ENCODE assay signal across 8 cellular contexts in the genomic region with DNA sequence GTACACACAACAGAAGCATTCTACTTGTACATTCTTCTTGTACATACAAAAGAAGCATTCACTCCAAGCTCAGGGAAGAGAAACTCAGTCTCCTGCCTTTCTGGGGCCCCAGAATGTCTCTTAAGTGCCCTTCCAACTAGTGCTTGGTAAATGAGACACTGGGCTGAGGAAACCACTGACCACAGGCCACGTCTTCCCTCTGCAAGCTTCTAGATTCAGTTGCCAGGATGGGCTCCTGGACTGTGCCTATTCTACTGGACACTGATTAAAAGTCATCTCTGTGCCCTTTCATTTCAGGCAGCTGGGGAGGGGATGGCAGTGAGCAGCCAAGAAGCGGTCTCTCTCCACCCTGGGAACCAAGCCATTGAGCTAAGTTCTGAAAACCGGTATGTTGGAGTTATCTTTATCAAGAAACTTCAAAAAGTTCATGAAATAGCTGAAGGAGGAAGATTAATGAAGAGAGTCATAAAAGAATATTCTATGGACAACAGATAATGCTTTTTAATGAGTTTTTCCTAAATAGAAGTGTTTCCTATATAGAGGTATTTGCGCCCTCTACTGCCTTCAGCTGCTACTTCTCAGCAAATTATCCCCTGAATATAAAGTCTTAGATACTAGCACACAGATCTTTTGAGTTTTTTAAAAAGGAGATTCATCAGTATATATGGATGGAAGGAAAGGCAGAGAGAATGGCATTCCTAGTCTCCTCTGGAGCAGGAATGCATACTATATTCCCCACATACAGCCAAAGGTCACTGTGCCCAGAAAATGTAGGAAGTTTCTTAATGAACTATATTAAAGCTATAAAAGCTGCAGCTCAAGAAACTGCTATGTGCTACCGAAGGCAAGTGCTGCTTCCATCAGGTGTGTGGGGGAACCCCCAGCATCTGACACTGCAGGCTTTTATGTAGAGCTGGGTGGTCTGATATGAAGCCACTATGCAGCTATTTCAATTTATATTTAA. TPM values are rescaled to one million over a fixed set of nuclear protein-coding genes. Genes with fewer than 3 reads are reported as not detected.
DNase-seq lines count a peak whose midpoint lies in the region; ATAC-seq and TF ChIP-seq lines count a peak whose summit lies in the region.

No MANE protein-coding gene starts in this region.

- H3K4me1 ChIP-seq in heart right ventricle (peaks cover 10 to 43% (median 26%) of the 10 kb centered on the region in 9 donors), right atrium auricular region (peaks cover 0 to 32% of the 10 kb centered on the region in 2 donors), PC-3 (ENCODE audit: insufficient read depth, low read length) (peaks cover 34% of the 10 kb centered on the region), esophagus squamous epithelium (peaks cover 0 to 38% (median 27%) of the 10 kb centered on the region in 3 donors)

- no peak for TF ChIP-seq POLR2A in esophagus squamous epithelium (IDR thresholded peaks at IDR 0.05)

- POLR2A ChIA-PET in PC-3 (lab: Charles Lee; ENCODE audit: unreplicated experiment), result no interaction called here

- no peak overlapping the region for H3K9ac ChIP-seq in PC-3 (ENCODE audit: low read length)

- H4K20me1 ChIP-seq in PC-3 (ENCODE audit: low read length), result no peaks in the 10 kb centered on the region

- no peaks in the 10 kb centered on the region for H3F3A ChIP-seq in PC-3 (ENCODE audit: low read length, unreplicated experiment)

- intact Hi-C loops in heart right ventricle (cut with DNase I) (loop anchor here in 1 of 10 donors (5.0 kb wide), 1 partner anchor 112 kb away; no protein-coding TSS in a partner anchor), PC-3 (cut with micrococcal nuclease) (loop anchor here (1.0 to 5.0 kb wide), 2 partner anchors 20 to 42 kb away; partner anchors contain the start of gene IFIT3), esophagus squamous epithelium (cut with DNase I) (no loop called here)

- H3K27ac ChIP-seq in heart right ventricle (peak overlapping the region in 4 of 10 donors; percentile 29 to 57 (median 42)), right atrium auricular region (no peak overlapping the region), PC-3 (ENCODE audit: low read length) (peak overlapping the region; percentile 13; the same call in 1 of the 2 replicates), esophagus squamous epithelium (peak overlapping the region in 2 of 4 donors; percentile 3 to 16)

- no peaks in the 10 kb centered on the region for H3K9me2 ChIP-seq in PC-3 (replicated peaks; ENCODE audit: low read length)

- no peaks in the 10 kb centered on the region for H3K79me2 ChIP-seq in PC-3 (ENCODE audit: low read length)

- H2AFZ ChIP-seq in PC-3 (ENCODE audit: low read length), result peak overlapping the region; percentile 21; the same call in 1 of the 2 replicates

- TF ChIP-seq CTCF in heart right ventricle (IDR thresholded peaks at IDR 0.05) (peak in 8 of 9 donors; percentile 36 to 68 (median 60)), right atrium auricular region (IDR thresholded peaks at IDR 0.05) (peak in 1 of 2 donors; percentile 62), PC-3 (conservative IDR thresholded peaks at IDR 0.05; ENCODE audit: low read depth, low read length) (peak; percentile 80), esophagus squamous epithelium (IDR thresholded peaks at IDR 0.05) (peak in 5 of 6 experiments; percentile 28 to 71 (median 48)), retinal pigment epithelial cell (conservative IDR thresholded peaks at IDR 0.05; ENCODE audit: low read depth, low read length) (peak; percentile 65)

- ATAC-seq in heart right ventricle (peak in 4 of 8 donors; percentile 11 to 36 (median 28)), PC-3 (peak; percentile 39), HG02610 (IDR thresholded peaks at IDR 0.05; ENCODE audit: unreplicated experiment) (no peak)

- CTCF ChIA-PET in PC-3 (lab: Charles Lee), result interaction anchor here (0.5 to 1.0 kb wide), 4 partner anchors 20 to 184 kb away, joined by 3 to 5 read pairs (median 4); partner anchors contain the start of gene LIPA

- BruUV-seq in PC-3 (replicated peaks; lab: Mats Ljungman, UMichigan), result no TSS peak

- no peaks in the 10 kb centered on the region for H3K36me3 ChIP-seq in heart right ventricle
- no peaks in the 10 kb centered on the region for H3K36me3 ChIP-seq in right atrium auricular region
- H3K36me3 ChIP-seq in PC-3 (ENCODE audit: low read depth, low read length), result no peaks in the 10 kb centered on the region
- H3K36me3 ChIP-seq in esophagus squamous epithelium, result no peaks in the 10 kb centered on the region

- H3K9me3 ChIP-seq in heart right ventricle (no peaks in the 10 kb centered on the region), right atrium auricular region (no peaks in the 10 kb centered on the region), PC-3 (ENCODE audit: low read length) (no peaks in the 10 kb centered on the region), esophagus squamous epithelium (no peaks in the 10 kb centered on the region)

- H3K27me3 ChIP-seq in heart right ventricle (no peaks in the 10 kb centered on the region), right atrium auricular region (no peaks in the 10 kb centered on the region), PC-3 (ENCODE audit: low read length) (no peaks in the 10 kb centered on the region), esophagus squamous epithelium (no peaks in the 10 kb centered on the region)

- H3K4me3 ChIP-seq in heart right ventricle, result no peak overlapping the region
- H3K4me3 ChIP-seq in right atrium auricular region, result no peak overlapping the region
- H3K4me3 ChIP-seq in PC-3 (ENCODE audit: low read length), result no peak overlapping the region
- no peak overlapping the region for H3K4me3 ChIP-seq in esophagus squamous epithelium
- H3K4me3 ChIP-seq in retinal pigment epithelial cell (ENCODE audit: low read length), result no peak overlapping the region

- DNase-seq in heart right ventricle (no peak), right atrium auricular region (ENCODE audit: low spot score) (no peak), PC-3 (peak; percentile 59), esophagus squamous epithelium (lab: John Stamatoyannopoulos, UW) (no peak), retinal pigment epithelial cell (ENCODE audit: low read depth) (no peak), cerebellum (ENCODE audit: low spot score) (no peak), NCI-H1417 treated with DMSO at 0.1 percent for 48 hours (lab: John Stamatoyannopoulos, UW) (no peak)

- H3K4me2 ChIP-seq in PC-3 (ENCODE audit: low read length), result no peak overlapping the region

- WGBS in heart right ventricle, 2 donors, result 59 to 61% methylated on average over 5 of the region's 5 CpGs
- WGBS in esophagus squamous epithelium, 2 donors, result 61 to 66% methylated on average over 5 of the region's 5 CpGs

RNA-seq across cellular contexts. Expression of gene IFIT1B, which starts 8.4 kb away (rescaled TPM):
- total RNA-seq in heart right ventricle (under 1 TPM in 1 of 10 donors, not detected in 9; 0.21 TPM), right atrium auricular region (under 1 TPM in 1 of 2 donors, not detected in 1; 0.24 TPM), PC-3 (2014; rRNA removed) (not detected in 2 replicates), esophagus squamous epithelium (not detected), cerebellum (0.82 TPM)
- polyA plus RNA-seq in heart right ventricle, result not detected

RNA-seq across cellular contexts. Expression of gene IFIT1, which starts 23.0 kb away (rescaled TPM):
- total RNA-seq in heart right ventricle (10 to 100 TPM; 18.8 to 50.1 (median 30.1) TPM), right atrium auricular region (10 to 100 TPM in 1 of 2 donors, 1 to 10 TPM in 1; 6.7 to 10.6 TPM), PC-3 (2014; rRNA removed) (14.1 and 19.6 TPM in 2 replicates), esophagus squamous epithelium (10 to 100 TPM in 1 of 4 donors, 1 to 10 TPM in 2, under 1 TPM in 1; 0.61 to 12.3 (median 2.6) TPM), cerebellum (5.1 TPM)
- polyA plus RNA-seq in heart right ventricle, result 10 to 100 TPM in 1 of 2 donors, 1 to 10 TPM in 1; 5.1 to 20.8 TPM

RNA-seq across cellular contexts. Expression of gene IFIT3, which starts 41.6 kb away (rescaled TPM):
- total RNA-seq in heart right ventricle (100 to 1,000 TPM in 1 of 10 donors, 10 to 100 TPM in 7, 1 to 10 TPM in 2; 8.0 to 102 (median 13.2) TPM), right atrium auricular region (1 to 10 TPM; 6.3 to 6.5 TPM), PC-3 (2014; rRNA removed) (5.0 and 7.1 TPM in 2 replicates), esophagus squamous epithelium (10 to 100 TPM in 1 of 4 donors, 1 to 10 TPM in 3; 1.0 to 14.6 (median 4.2) TPM), cerebellum (2.4 TPM)
- polyA plus RNA-seq in heart right ventricle, result 1 to 10 TPM; 4.7 to 7.9 TPM

RNA-seq across cellular contexts. Expression of gene IFIT5, which starts 44.9 kb away (rescaled TPM):
- total RNA-seq in heart right ventricle (10 to 100 TPM in 8 of 10 donors, 1 to 10 TPM in 2; 8.3 to 16.9 (median 11.2) TPM), right atrium auricular region (10 to 100 TPM in 1 of 2 donors, 1 to 10 TPM in 1; 6.9 to 11.1 TPM), PC-3 (2014; rRNA removed) (8.9 and 10.7 TPM in 2 replicates), esophagus squamous epithelium (10 to 100 TPM in 1 of 4 donors, 1 to 10 TPM in 3; 4.2 to 12.4 (median 6.5) TPM), cerebellum (35.0 TPM)
- polyA plus RNA-seq in heart right ventricle, result 1 to 10 TPM; 5.4 to 7.0 TPM
